In the genomic region with DNA sequence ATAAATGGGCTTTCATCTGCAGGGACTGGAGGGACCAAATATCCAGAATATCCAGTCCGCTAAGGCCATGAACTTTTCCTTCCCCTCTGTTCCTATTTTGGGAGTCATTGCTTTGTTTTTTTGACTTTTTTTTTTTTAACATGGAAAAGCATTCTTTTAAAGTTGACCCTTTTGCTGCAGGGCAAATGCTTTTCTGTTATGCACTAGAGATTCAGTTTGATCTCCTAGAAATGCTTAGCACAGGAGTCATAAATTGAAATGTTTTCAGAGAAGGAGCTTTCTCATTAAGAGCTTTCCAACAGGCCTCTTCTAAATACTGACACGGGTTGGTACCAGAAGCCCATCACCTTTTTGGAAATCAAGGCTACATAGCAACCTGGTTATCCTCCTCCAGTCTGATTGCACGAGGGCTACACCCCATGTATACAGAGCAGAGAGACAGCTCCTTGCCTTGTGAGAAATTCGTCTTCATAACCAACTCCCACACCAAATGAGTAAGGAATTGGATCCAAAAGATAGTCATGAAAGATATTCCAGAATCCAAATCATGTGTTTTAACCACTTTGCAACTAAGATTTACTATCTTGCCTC, we compare ENCODE assay signal across 2 cellular contexts.
TF ChIP-seq lines count a peak whose summit lies in the region.

No MANE protein-coding gene starts in this region.

TF ChIP-seq in IMR-90, 13 proteins besides CTCF, POLR2A, EP300 and RAD21:
- TF ChIP-seq CEBPB (IDR thresholded peaks at IDR 0.05; ENCODE audit: low read depth, low read length): no peak
- no peak for TF ChIP-seq RCOR1 (IDR thresholded peaks at IDR 0.05; ENCODE audit: insufficient replicate concordance, low read length)
- TF ChIP-seq MXI1 (IDR thresholded peaks at IDR 0.05; ENCODE audit: borderline replicate concordance, low read depth, low read length): no peak
- no peak for TF ChIP-seq MAZ (IDR thresholded peaks at IDR 0.05; ENCODE audit: borderline replicate concordance, low read depth, low read length)
- TF ChIP-seq RFX5 (IDR thresholded peaks at IDR 0.05; ENCODE audit: low read depth, low read length): no peak
- TF ChIP-seq SMC3 (IDR thresholded peaks at IDR 0.05; ENCODE audit: low read depth, low read length): no peak
- TF ChIP-seq, protein P1, sequence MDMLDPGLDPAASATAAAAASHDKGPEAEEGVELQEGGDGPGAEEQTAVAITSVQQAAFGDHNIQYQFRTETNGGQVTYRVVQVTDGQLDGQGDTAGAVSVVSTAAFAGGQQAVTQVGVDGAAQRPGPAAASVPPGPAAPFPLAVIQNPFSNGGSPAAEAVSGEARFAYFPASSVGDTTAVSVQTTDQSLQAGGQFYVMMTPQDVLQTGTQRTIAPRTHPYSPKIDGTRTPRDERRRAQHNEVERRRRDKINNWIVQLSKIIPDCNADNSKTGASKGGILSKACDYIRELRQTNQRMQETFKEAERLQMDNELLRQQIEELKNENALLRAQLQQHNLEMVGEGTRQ (IDR thresholded peaks at IDR 0.05; ENCODE audit: low read depth, low read length): no peak
- no peak for TF ChIP-seq MAFK (IDR thresholded peaks at IDR 0.05; ENCODE audit: low read depth, low read length)
- no peak for TF ChIP-seq FOS (IDR thresholded peaks at IDR 0.05; ENCODE audit: low read depth, low read length)
- TF ChIP-seq CHD1 (IDR thresholded peaks at IDR 0.05; ENCODE audit: low read depth, low read length): no peak
- no peak for TF ChIP-seq BHLHE40 (IDR thresholded peaks at IDR 0.05; ENCODE audit: low read depth, low read length)
- TF ChIP-seq, protein P2, sequence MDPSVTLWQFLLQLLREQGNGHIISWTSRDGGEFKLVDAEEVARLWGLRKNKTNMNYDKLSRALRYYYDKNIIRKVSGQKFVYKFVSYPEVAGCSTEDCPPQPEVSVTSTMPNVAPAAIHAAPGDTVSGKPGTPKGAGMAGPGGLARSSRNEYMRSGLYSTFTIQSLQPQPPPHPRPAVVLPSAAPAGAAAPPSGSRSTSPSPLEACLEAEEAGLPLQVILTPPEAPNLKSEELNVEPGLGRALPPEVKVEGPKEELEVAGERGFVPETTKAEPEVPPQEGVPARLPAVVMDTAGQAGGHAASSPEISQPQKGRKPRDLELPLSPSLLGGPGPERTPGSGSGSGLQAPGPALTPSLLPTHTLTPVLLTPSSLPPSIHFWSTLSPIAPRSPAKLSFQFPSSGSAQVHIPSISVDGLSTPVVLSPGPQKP (IDR thresholded peaks at IDR 0.05; ENCODE audit: borderline replicate concordance, low read depth, low read length): no peak
- no peak for TF ChIP-seq NFE2L2 (IDR thresholded peaks at IDR 0.05; ENCODE audit: low read depth, low read length)

TF ChIP-seq in endothelial cell of umbilical vein, 7 proteins besides CTCF, POLR2A, EP300 and RAD21:
- no peak for TF ChIP-seq EZH2 (IDR thresholded peaks at IDR 0.05; ENCODE audit: borderline replicate concordance, low read depth, low read length, severe bottlenecking)
- no peak for TF ChIP-seq GATA2 (IDR thresholded peaks at IDR 0.05; ENCODE audit: insufficient read depth, insufficient read length, low read depth, low read length)
- no peak for TF ChIP-seq FOS (IDR thresholded peaks at IDR 0.05; ENCODE audit: borderline replicate concordance, insufficient read depth, low read length)
- TF ChIP-seq POLR2AphosphoS5 (IDR thresholded peaks at IDR 0.05; ENCODE audit: insufficient read depth, low read depth, low read length): no peak
- TF ChIP-seq MYC (IDR thresholded peaks at IDR 0.05; ENCODE audit: low read depth, low read length): no peak
